Comparison of ENCODE assay signal across 17 cellular contexts in the genomic region with DNA sequence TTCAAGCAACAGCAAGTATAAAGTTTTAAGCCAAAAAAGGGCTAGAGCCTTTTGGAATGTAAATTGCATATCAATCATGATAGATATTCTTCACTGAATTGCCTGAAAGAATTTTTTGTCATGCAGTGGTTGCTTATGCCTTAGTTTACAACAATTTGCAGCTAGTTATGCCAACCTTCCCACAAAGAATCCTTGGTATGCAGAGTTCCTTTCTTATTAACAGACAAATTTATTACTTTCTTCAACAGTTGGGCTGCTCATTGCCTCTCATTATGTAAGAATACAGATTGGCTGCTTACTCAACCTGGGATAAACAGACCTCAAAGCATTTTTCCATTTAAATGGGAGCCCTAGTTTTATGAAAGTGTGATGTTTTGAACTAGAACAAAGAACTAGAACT.
DNase-seq lines count a peak whose midpoint lies in the region; ATAC-seq and TF ChIP-seq lines count a peak whose summit lies in the region.
"Had no signal": no experiment of that assay in that cellular context is flagged by ENCODE, and none has a peak within 500 bp of the region (broad histone marks: within the 10 kb centered on the region; RNA-seq: fewer than 3 reads in every experiment).

No MANE protein-coding gene starts in this region.

- POLR2A ChIA-PET in naive thymus-derived CD8-positive, alpha-beta T cell (lab: Charles Lee), result no interaction called here

- H3K27me3 ChIP-seq in SJSA1 (replicated peaks), result no peaks in the 10 kb centered on the region
- H3K27me3 ChIP-seq: breast epithelium, esophagus muscularis mucosa, thyroid gland had no signal

- H3K4me1 ChIP-seq in SJSA1 (replicated peaks), result peaks cover 11% of the 10 kb centered on the region
- H3K4me1 ChIP-seq: breast epithelium, thyroid gland had no signal

- ATAC-seq in HG03175 (IDR thresholded peaks at IDR 0.05; ENCODE audit: unreplicated experiment), result no peak
- ATAC-seq in naive thymus-derived CD8-positive, alpha-beta T cell, result no peak
- ATAC-seq: Panc1; stimulated activated naive B cell treated with anti-CD40 and anti-IgM and Interleukin-4, amounts not matched to agents 10 μg/mL and 1 μg/mL and 100 μg/mL, for 72 hours had no signal

- peaks cover 2% of the 10 kb centered on the region; the same call in 1 of the 2 replicates for H3K9me3 ChIP-seq in SJSA1 (replicated peaks)
- H3K9me3 ChIP-seq: breast epithelium, esophagus muscularis mucosa, thyroid gland had no signal

- H3K27ac ChIP-seq in SJSA1, result peak overlapping the region; percentile 89
- H3K27ac ChIP-seq: breast epithelium, esophagus muscularis mucosa, thyroid gland had no signal

- H3K4me1 Mint-ChIP-seq in naive thymus-derived CD8-positive, alpha-beta T cell, result no peaks in the 10 kb centered on the region
- H3K4me1 Mint-ChIP-seq: neural crest cell; stimulated activated naive B cell treated with anti-CD40 and anti-IgM and Interleukin-4, amounts not matched to agents 10 μg/mL and 1 μg/mL and 100 μg/mL, for 72 hours had no signal

- intact Hi-C loops in head of caudate nucleus (cut with DNase I), result no loop called here

- peak; percentile 22 for DNase-seq in GM04503 (ENCODE audit: low read depth)
- DNase-seq in SJSA1 (ENCODE audit: low read depth in 1 of 2, low spot score in 2 of 2), result peak in 1 of 2 experiments; percentile 79
- peak; percentile 16 for DNase-seq in fibroblast of villous mesenchyme (ENCODE audit: low read depth)
- DNase-seq in pons (ENCODE audit: low spot score), result peak; percentile 11
- DNase-seq in naive thymus-derived CD8-positive, alpha-beta T cell, result no peak
- DNase-seq in head of caudate nucleus, result no peak
- DNase-seq in OCI-M1 (lab: John Stamatoyannopoulos, UW), result no peak
- DNase-seq: HFFc6; NCI-H1436 treated with DMSO at 0.1 percent for 48 hours; stimulated activated naive B cell treated with anti-CD40 and anti-IgM and Interleukin-4, amounts not matched to agents 10 μg/mL and 1 μg/mL and 100 μg/mL, for 72 hours; thyroid gland had no signal

- H3K27me3 Mint-ChIP-seq in naive thymus-derived CD8-positive, alpha-beta T cell, result no peaks in the 10 kb centered on the region
- H3K27me3 Mint-ChIP-seq: activated naive CD8-positive, alpha-beta T cell; stimulated activated naive B cell treated with anti-CD40 and anti-IgM and Interleukin-4, amounts not matched to agents 10 μg/mL and 1 μg/mL and 100 μg/mL, for 72 hours had no signal

- H3K36me3 ChIP-seq in SJSA1, result no peaks in the 10 kb centered on the region
- H3K36me3 ChIP-seq: breast epithelium, esophagus muscularis mucosa, thyroid gland had no signal

- H3K27ac Mint-ChIP-seq in naive thymus-derived CD8-positive, alpha-beta T cell, result no peak overlapping the region
- H3K27ac Mint-ChIP-seq: activated naive CD8-positive, alpha-beta T cell; HFFc6; stimulated activated naive B cell treated with anti-CD40 and anti-IgM and Interleukin-4, amounts not matched to agents 10 μg/mL and 1 μg/mL and 100 μg/mL, for 72 hours had no signal

- H3K36me3 Mint-ChIP-seq in naive thymus-derived CD8-positive, alpha-beta T cell, result peaks cover 0 to 4% (median 0%) of the 10 kb centered on the region in 3 donors
- H3K36me3 Mint-ChIP-seq: activated naive CD8-positive, alpha-beta T cell; stimulated activated naive B cell treated with anti-CD40 and anti-IgM and Interleukin-4, amounts not matched to agents 10 μg/mL and 1 μg/mL and 100 μg/mL, for 72 hours had no signal

- peaks cover 0 to 7% (median 0%) of the 10 kb centered on the region in 9 donors for H3K9me3 Mint-ChIP-seq in naive thymus-derived CD8-positive, alpha-beta T cell

- no peak overlapping the region for H3K4me3 ChIP-seq in SJSA1
- no peak overlapping the region for H3K4me3 ChIP-seq in fibroblast of villous mesenchyme (ENCODE audit: low read depth, low read length)
- H3K4me3 ChIP-seq: breast epithelium, esophagus muscularis mucosa, thyroid gland had no signal

- H3K4me3 Mint-ChIP-seq in naive thymus-derived CD8-positive, alpha-beta T cell, result no peak overlapping the region
- H3K4me3 Mint-ChIP-seq: activated naive CD8-positive, alpha-beta T cell; HFFc6; neural crest cell; stimulated activated naive B cell treated with anti-CD40 and anti-IgM and Interleukin-4, amounts not matched to agents 10 μg/mL and 1 μg/mL and 100 μg/mL, for 72 hours had no signal

- TF ChIP-seq CTCF in fibroblast of villous mesenchyme (IDR thresholded peaks at IDR 0.05; ENCODE audit: insufficient read depth, low read depth, low read length), result no peak

Comparison
In these comparisons a context has a peak if more than half of its experiments do, and no peak if none do; other contexts are left out.
1. DNase-seq: peak in GM04503 (single experiment), fibroblast of villous mesenchyme (single experiment) and pons (single experiment); none in naive thymus-derived CD8-positive, alpha-beta T cell (0 of 10), head of caudate nucleus (0 of 42) and OCI-M1 (single experiment).